In genomic region chr6:125439512-125439911, GRCh38 we compare ENCODE assay signal across 3 cellular contexts.
"Had no signal": no experiment of that assay in that cellular context is flagged by ENCODE, and none has a peak within 500 bp of the region (broad histone marks: within the 10 kb centered on the region; RNA-seq: fewer than 3 reads in every experiment).

No MANE protein-coding gene starts in this region.

- DNase-seq: GDM1, GF-D8 had no signal

- H3K4me3 ChIP-seq: GM12878 had no signal
